In genomic region chr19:14081797-14082674, GRCh38 we compare ENCODE assay signal across 9 cellular contexts. TPM values are rescaled to one million over a fixed set of nuclear protein-coding genes. Genes with fewer than 3 reads are reported as not detected.
DNase-seq lines count a peak whose midpoint lies in the region; ATAC-seq and TF ChIP-seq lines count a peak whose summit lies in the region.
"Had no signal": no experiment of that assay in that cellular context is flagged by ENCODE, and none has a peak within 500 bp of the region (broad histone marks: within the 10 kb centered on the region; RNA-seq: fewer than 3 reads in every experiment).

No MANE protein-coding gene starts in this region.

- H3K36me3 ChIP-seq in CD8-positive, alpha-beta T cell (ENCODE audit: insufficient read depth, low read length), result no peaks in the 10 kb centered on the region
- no peaks in the 10 kb centered on the region for H3K36me3 ChIP-seq in muscle layer of colon (ENCODE audit: insufficient read depth, low read length)
- no peaks in the 10 kb centered on the region for H3K36me3 ChIP-seq in uterus

- POLR2A ChIA-PET in CD8-positive, alpha-beta T cell (lab: Charles Lee), result interaction anchor here (1.0 to 3.7 kb wide), 7 partner anchors 8 to 129 kb away, joined by 3 to 22 read pairs (median 6); partner anchors contain the start of genes ASF1B, DCAF15, IL27RA and PRKACA
- POLR2A ChIA-PET in RWPE1 (lab: Yijun Ruan, JAX; ENCODE audit: low non-redundant PET), result interaction anchor here (0.5 to 0.6 kb wide), 2 partner anchors 108 to 242 kb away, joined by 3 to 4 read pairs; no protein-coding TSS in a partner anchor

- intact Hi-C loops in CD8-positive, alpha-beta T cell (cut with DNase I, micrococcal nuclease), result loop anchor here (1.0 to 5.0 kb wide), 15 partner anchors 9 to 1135 kb away; partner anchors contain the start of genes C19orf53 (in 2 of the 2), DCAF15 (in 2 of the 2), IER2 (in 2 of the 2) and PRKACA (in 2 of the 2)
- intact Hi-C loops in dendritic cell treated with granulocyte-macrophage colony-stimulating factor and Interleukin-4, amounts not matched to agents 40 ng/mL and 50 ng/mL, for 4 days (cut with micrococcal nuclease), result loop anchor here (1.0 to 5.0 kb wide), 4 partner anchors 7 to 285 kb away; partner anchors contain the start of genes ASF1B, PRKACA and ZSWIM4
- intact Hi-C loops in uterus (cut with DNase I; ENCODE audit: low total_unique reads), result no loop called here

- peaks cover 20% of the 10 kb centered on the region for H3K4me1 Mint-ChIP-seq in CD8-positive, alpha-beta T cell (ENCODE audit: low read depth)
- peaks cover 28% of the 10 kb centered on the region for H3K4me1 Mint-ChIP-seq in dendritic cell treated with granulocyte-macrophage colony-stimulating factor and Interleukin-4, amounts not matched to agents 40 ng/mL and 50 ng/mL, for 4 days (ENCODE audit: low read depth)

- peak overlapping the region; percentile 89 for H3K4me3 ChIP-seq in CD8-positive, alpha-beta T cell (ENCODE audit: low read depth, low read length)
- H3K4me3 ChIP-seq in muscle layer of colon (ENCODE audit: low read depth in 1 of 2, low read length in 2 of 2), result peak overlapping the region; percentile 71 to 91
- H3K4me3 ChIP-seq in uterus, result peak overlapping the region; percentile 66 to 70

- no peaks in the 10 kb centered on the region for H3K27me3 ChIP-seq in CD8-positive, alpha-beta T cell (ENCODE audit: insufficient read depth, low read length)
- H3K27me3 ChIP-seq in muscle layer of colon (ENCODE audit: control insufficient read depth in 1 of 2, insufficient read depth in 2 of 2, low read length in 2 of 2), result no peaks in the 10 kb centered on the region
- no peaks in the 10 kb centered on the region for H3K27me3 ChIP-seq in uterus

- ATAC-seq in CD8-positive, alpha-beta T cell, result no peak
- ATAC-seq in GM21825 (IDR thresholded peaks at IDR 0.05; ENCODE audit: unreplicated experiment), result peak; percentile 17

- DNase-seq in CD8-positive, alpha-beta T cell, result peak in 4 of 7 experiments; percentile 23 to 60 (median 42)
- DNase-seq in RWPE1 (ENCODE audit: low spot score) (no peak), uterus (peak in 1 of 2 donors; percentile 56), NCI-H1930 (lab: John Stamatoyannopoulos, UW) (no peak), AG08395 (ENCODE audit: low spot score) (no peak)

- H3K4me1 ChIP-seq in CD8-positive, alpha-beta T cell (ENCODE audit: insufficient read depth, low read length), result peaks cover 17% of the 10 kb centered on the region
- H3K4me1 ChIP-seq in muscle layer of colon (ENCODE audit: insufficient read depth, low read length) (peaks cover 15% of the 10 kb centered on the region), uterus (no peaks in the 10 kb centered on the region)

- no peaks in the 10 kb centered on the region for H3K27me3 Mint-ChIP-seq in CD8-positive, alpha-beta T cell (ENCODE audit: low read depth)
- H3K27me3 Mint-ChIP-seq in dendritic cell treated with granulocyte-macrophage colony-stimulating factor and Interleukin-4, amounts not matched to agents 40 ng/mL and 50 ng/mL, for 4 days, result no peaks in the 10 kb centered on the region

- no peak for TF ChIP-seq POLR2A in uterus (IDR thresholded peaks at IDR 0.05)

- H3K9me3 Mint-ChIP-seq in CD8-positive, alpha-beta T cell, result no peaks in the 10 kb centered on the region
- no peaks in the 10 kb centered on the region for H3K9me3 Mint-ChIP-seq in dendritic cell treated with granulocyte-macrophage colony-stimulating factor and Interleukin-4, amounts not matched to agents 40 ng/mL and 50 ng/mL, for 4 days

- peak overlapping the region; percentile 54 for H3K27ac ChIP-seq in CD8-positive, alpha-beta T cell (ENCODE audit: low read depth, low read length)
- peak overlapping the region; percentile 85 for H3K27ac ChIP-seq in RWPE1
- H3K27ac ChIP-seq in muscle layer of colon (ENCODE audit: low read depth, low read length), result peak overlapping the region; percentile 91
- peak overlapping the region; percentile 89 to 91 for H3K27ac ChIP-seq in uterus

- H3K9me3 ChIP-seq in CD8-positive, alpha-beta T cell (ENCODE audit: low read length), result no peaks in the 10 kb centered on the region
- no peaks in the 10 kb centered on the region for H3K9me3 ChIP-seq in muscle layer of colon (ENCODE audit: low read length)
- no peaks in the 10 kb centered on the region for H3K9me3 ChIP-seq in uterus

- no peak for TF ChIP-seq CTCF in CD8-positive, alpha-beta T cell (IDR thresholded peaks at IDR 0.05)
- no peak for TF ChIP-seq CTCF in RWPE1 (conservative IDR thresholded peaks at IDR 0.05; ENCODE audit: low read depth)
- TF ChIP-seq CTCF in uterus (IDR thresholded peaks at IDR 0.05), result no peak

- H3K27ac Mint-ChIP-seq in CD8-positive, alpha-beta T cell, result peak overlapping the region; percentile 90
- peak overlapping the region; percentile 93 for H3K27ac Mint-ChIP-seq in dendritic cell treated with granulocyte-macrophage colony-stimulating factor and Interleukin-4, amounts not matched to agents 40 ng/mL and 50 ng/mL, for 4 days

- peak overlapping the region; percentile 91 for H3K4me3 Mint-ChIP-seq in CD8-positive, alpha-beta T cell
- peak overlapping the region; percentile 93 for H3K4me3 Mint-ChIP-seq in dendritic cell treated with granulocyte-macrophage colony-stimulating factor and Interleukin-4, amounts not matched to agents 40 ng/mL and 50 ng/mL, for 4 days

- H3K9ac ChIP-seq in muscle layer of colon (ENCODE audit: low read length), result peak overlapping the region; percentile 84

- peaks cover 3% of the 10 kb centered on the region for H3K36me3 Mint-ChIP-seq in CD8-positive, alpha-beta T cell
- peaks cover 17% of the 10 kb centered on the region for H3K36me3 Mint-ChIP-seq in dendritic cell treated with granulocyte-macrophage colony-stimulating factor and Interleukin-4, amounts not matched to agents 40 ng/mL and 50 ng/mL, for 4 days (ENCODE audit: low read depth)

- CTCF ChIA-PET in CD8-positive, alpha-beta T cell (lab: Charles Lee), result interaction anchor here (0.6 to 3.2 kb wide), 11 partner anchors 8 to 376 kb away, joined by 3 to 15 read pairs (median 5); partner anchors contain the start of genes ASF1B and MISP3
- CTCF ChIA-PET in RWPE1 (lab: Yijun Ruan, JAX), result interaction anchor here (0.5 to 2.5 kb wide), 5 partner anchors 9 to 483 kb away, joined by 3 to 10 read pairs (median 3); partner anchors contain the start of genes ASF1B and MISP3

RNA-seq across cellular contexts. Expression of gene C19orf67, which starts 3.5 kb away (rescaled TPM):
- total RNA-seq in CD8-positive, alpha-beta T cell, result not detected
- total RNA-seq in uterus, result 1 to 10 TPM in 1 of 4 donors, not detected in 3; 1.7 TPM
- total RNA-seq: M059J had no signal

RNA-seq across cellular contexts. Expression of gene SAMD1, which starts 8.5 kb away (rescaled TPM):
- 10 to 100 TPM; 35.2 to 37.5 TPM for total RNA-seq in CD8-positive, alpha-beta T cell
- total RNA-seq in uterus, result 10 to 100 TPM in 3 of 4 donors, 1 to 10 TPM in 1; 6.9 to 57.8 (median 24.1) TPM

RNA-seq across cellular contexts. Expression of gene MISP3, which starts 9.4 kb away (rescaled TPM):
- total RNA-seq in CD8-positive, alpha-beta T cell, result under 1 TPM; 0.25 to 0.41 TPM
- total RNA-seq in uterus, result 10 to 100 TPM in 1 of 4 donors, 1 to 10 TPM in 1, under 1 TPM in 1, not detected in 1; 0.55 to 23.8 (median 2.0) TPM

RNA-seq across cellular contexts. Expression of gene PALM3, which starts 20.2 kb away (rescaled TPM):
- total RNA-seq in CD8-positive, alpha-beta T cell, result not detected
- 1 to 10 TPM in 1 of 4 donors, under 1 TPM in 1, not detected in 2; 0.55 to 4.3 TPM for total RNA-seq in uterus

RNA-seq across cellular contexts. Expression of gene PRKACA, which starts 35.5 kb away (rescaled TPM):
- 10 to 100 TPM; 37.0 to 40.8 TPM for total RNA-seq in CD8-positive, alpha-beta T cell
- 100 to 1,000 TPM in 1 of 4 donors, 10 to 100 TPM in 2, 1 to 10 TPM in 1; 4.9 to 135 (median 74.2) TPM for total RNA-seq in uterus

Comparison
In these comparisons a context has a peak if more than half of its experiments do, and no peak if none do; other contexts are left out.
1. DNase-seq: peak in CD8-positive, alpha-beta T cell (4 of 7); none in RWPE1 (single experiment), NCI-H1930 (0 of 2) and AG08395 (single experiment).
2. Peak in every context shown above with its lines, with median percentiles within 50 percentile points of each other: H3K27ac ChIP-seq and H3K4me3 ChIP-seq.